Comparison of ENCODE assay signal across 15 cellular contexts in genomic region chr9:77899679-77900354, GRCh38.
DNase-seq lines count a peak whose midpoint lies in the region; FAIRE-seq and TF ChIP-seq lines count a peak whose summit lies in the region.
"Had no signal": no experiment of that assay in that cellular context is flagged by ENCODE, and none has a peak within 500 bp of the region (broad histone marks: within the 10 kb centered on the region; RNA-seq: fewer than 3 reads in every experiment).

No MANE protein-coding gene starts in this region.

- H3K56ac ChIP-seq in mesendoderm (ENCODE audit: low read length): no peak overlapping the region

- no peak overlapping the region for H4K5ac ChIP-seq in mesendoderm (ENCODE audit: low read length)

- FAIRE-seq in bronchial epithelial cell (lab: Jason Lieb, UNC): no peak
- FAIRE-seq: endometrium, GM19239, H1 had no signal

- no peak overlapping the region for H3K4me3 Mint-ChIP-seq in immature natural killer cell

- H3K36me3 Mint-ChIP-seq in immature natural killer cell: peaks cover 0 to 3% (median 3%) of the 10 kb centered on the region in 3 donors

- H3K4me2 ChIP-seq in mesendoderm (ENCODE audit: low read length): no peak overlapping the region

- H2BK120ac ChIP-seq in mesendoderm (ENCODE audit: low read depth, low read length): no peak overlapping the region

- H3K36me3 ChIP-seq in bronchial epithelial cell (ENCODE audit: control insufficient read depth, insufficient read depth, low read length) (peaks cover 1% of the 10 kb centered on the region), mesendoderm (ENCODE audit: control insufficient read depth, insufficient read depth, low read length) (no peaks in the 10 kb centered on the region), H7 (replicated peaks; ENCODE audit: control insufficient read depth, insufficient read depth, low read length) (no peaks in the 10 kb centered on the region; the same call in 1 of the 2 replicates)
- H3K36me3 ChIP-seq: ascending aorta, suprapubic skin had no signal

- H3K4me1 ChIP-seq in mesendoderm (ENCODE audit: control insufficient read depth, low read depth, low read length): peaks cover 14% of the 10 kb centered on the region

- peaks cover 2% of the 10 kb centered on the region in 3 donors for H3K27me3 Mint-ChIP-seq in immature natural killer cell (ENCODE audit: low read depth in 3 of 3)

- peaks cover 0 to 9% of the 10 kb centered on the region in 2 donors for H3K4me1 Mint-ChIP-seq in immature natural killer cell

- peaks cover 2% of the 10 kb centered on the region for H3K79me2 ChIP-seq in mesendoderm (ENCODE audit: control insufficient read depth, insufficient read depth, low read length)

- no peak overlapping the region for H3K4ac ChIP-seq in mesendoderm (ENCODE audit: low read depth, low read length)

- H3K23ac ChIP-seq in mesendoderm (ENCODE audit: low read length): no peak overlapping the region

- in situ Hi-C loops in G401 (cut with HindIII; ENCODE audit: low sequenced_read_pairs): no loop called here

- H3K9me3 Mint-ChIP-seq in immature natural killer cell: no peaks in the 10 kb centered on the region

- H3K79me1 ChIP-seq in mesendoderm (ENCODE audit: low read length): peaks cover 14% of the 10 kb centered on the region

- TF ChIP-seq CTCF in bronchial epithelial cell (IDR thresholded peaks at IDR 0.05; ENCODE audit: insufficient read depth, low read length, severe bottlenecking): no peak

- no peak overlapping the region for H3K9ac ChIP-seq in mesendoderm (ENCODE audit: low read length)

- no peak overlapping the region for H4K8ac ChIP-seq in mesendoderm (ENCODE audit: low read depth, low read length)

- DNase-seq in ELR (ENCODE audit: low read depth): peak; percentile 88
- DNase-seq in Jurkat, Clone E6-1 (ENCODE audit: low read depth, low spot score): peak; percentile 74
- peak; percentile 71 for DNase-seq in bronchial epithelial cell (ENCODE audit: low read depth)
- DNase-seq in mesendoderm: no peak
- DNase-seq in H7: no peak
- no peak for DNase-seq in immature natural killer cell
- no peak for DNase-seq in G401 (ENCODE audit: low spot score)
- DNase-seq: Kasumi-1, NCI-H524, retina had no signal

- no CpG with 5 or more reads among the region's 6 CpGs for WGBS in mesendoderm (ENCODE audit: extremely low coverage, insufficient coverage, low lambda C conversion rate)

- no peak overlapping the region for H3K18ac ChIP-seq in mesendoderm (ENCODE audit: low read length)

- H3K4me3 ChIP-seq in Jurkat, Clone E6-1 (ENCODE audit: low read length): peak overlapping the region; percentile 17
- H3K4me3 ChIP-seq in bronchial epithelial cell (ENCODE audit: low read depth, low read length): no peak overlapping the region
- H3K4me3 ChIP-seq in mesendoderm (ENCODE audit: low read length): no peak overlapping the region
- no peak overlapping the region for H3K4me3 ChIP-seq in H7 (ENCODE audit: insufficient read depth, low read depth, low read length)
- H3K4me3 ChIP-seq: ascending aorta, suprapubic skin had no signal

- H3K27me3 ChIP-seq in bronchial epithelial cell (ENCODE audit: control insufficient read depth, insufficient read depth, low read length) (no peaks in the 10 kb centered on the region), mesendoderm (ENCODE audit: insufficient read depth, low read length, poor library complexity) (no peaks in the 10 kb centered on the region), H7 (ENCODE audit: control insufficient read depth, insufficient read depth, low read length) (no peaks in the 10 kb centered on the region)
- H3K27me3 ChIP-seq: ascending aorta, suprapubic skin had no signal

- no peak overlapping the region for H2AK5ac ChIP-seq in mesendoderm (ENCODE audit: low read length)

- H3K27ac Mint-ChIP-seq in immature natural killer cell: no peak overlapping the region

- no peak overlapping the region for H2BK15ac ChIP-seq in mesendoderm (replicated peaks; ENCODE audit: low read depth)

- peak overlapping the region; percentile 4 for H3K27ac ChIP-seq in mesendoderm (ENCODE audit: low read depth, low read length)
- H3K27ac ChIP-seq: ascending aorta, suprapubic skin had no signal

- H2BK5ac ChIP-seq in mesendoderm (ENCODE audit: low read length): no peak overlapping the region

Comparison
In these comparisons a context has a peak if more than half of its experiments do, and no peak if none do; other contexts are left out.
1. DNase-seq: peak in ELR (single experiment), Jurkat, Clone E6-1 (single experiment) and bronchial epithelial cell (single experiment); none in mesendoderm (single experiment), H7 (single experiment), immature natural killer cell (0 of 3) and G401 (single experiment).